In the genomic region with DNA sequence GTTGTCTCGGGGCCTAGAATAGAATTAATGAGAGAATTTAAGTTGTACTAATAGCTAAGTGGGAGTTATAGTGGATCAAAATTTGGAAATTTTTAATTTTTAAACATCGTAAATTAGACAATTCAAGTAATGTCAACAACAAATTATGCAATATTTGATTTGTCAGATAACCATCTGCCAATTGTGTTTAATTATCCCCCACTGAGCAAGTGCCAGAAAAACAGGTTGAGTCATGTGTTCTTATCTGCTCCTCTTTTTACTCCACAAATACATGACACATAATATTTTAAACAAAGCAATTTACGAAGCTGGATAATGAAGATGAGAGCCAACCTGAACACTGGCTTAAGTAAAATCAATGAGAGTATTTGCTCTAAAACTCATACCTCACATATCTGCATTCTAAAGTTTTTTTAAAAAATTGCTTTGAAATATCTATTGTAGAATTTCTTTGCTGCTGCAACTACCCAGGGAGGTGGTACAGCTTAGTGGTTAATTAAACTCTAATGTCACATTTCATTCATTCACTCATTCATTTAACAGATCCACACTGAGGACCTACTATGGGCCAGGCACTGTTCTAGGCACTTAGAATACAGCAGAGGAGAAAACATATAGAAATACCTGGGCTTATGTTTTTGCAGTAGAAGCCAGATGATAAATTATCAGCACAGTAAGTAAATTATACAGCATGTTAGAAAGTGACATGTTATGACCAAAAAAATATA, we compare ENCODE assay signal across 1 cellular context.
TF ChIP-seq lines count a peak whose summit lies in the region.

No MANE protein-coding gene starts in this region.

TF ChIP-seq in HEK293T, 16 proteins besides CTCF, POLR2A, EP300 and RAD21 (continued from another document):
- no peak for TF ChIP-seq ELF4 (IDR thresholded peaks at IDR 0.05)
- no peak for TF ChIP-seq LEF1 (IDR thresholded peaks at IDR 0.05; ENCODE audit: borderline replicate concordance)
- no peak for TF ChIP-seq ARNT (IDR thresholded peaks at IDR 0.05)
- TF ChIP-seq ZNF384 (IDR thresholded peaks at IDR 0.05), result no peak
